ENCODE assay signal across 11 cellular contexts in the genomic region with DNA sequence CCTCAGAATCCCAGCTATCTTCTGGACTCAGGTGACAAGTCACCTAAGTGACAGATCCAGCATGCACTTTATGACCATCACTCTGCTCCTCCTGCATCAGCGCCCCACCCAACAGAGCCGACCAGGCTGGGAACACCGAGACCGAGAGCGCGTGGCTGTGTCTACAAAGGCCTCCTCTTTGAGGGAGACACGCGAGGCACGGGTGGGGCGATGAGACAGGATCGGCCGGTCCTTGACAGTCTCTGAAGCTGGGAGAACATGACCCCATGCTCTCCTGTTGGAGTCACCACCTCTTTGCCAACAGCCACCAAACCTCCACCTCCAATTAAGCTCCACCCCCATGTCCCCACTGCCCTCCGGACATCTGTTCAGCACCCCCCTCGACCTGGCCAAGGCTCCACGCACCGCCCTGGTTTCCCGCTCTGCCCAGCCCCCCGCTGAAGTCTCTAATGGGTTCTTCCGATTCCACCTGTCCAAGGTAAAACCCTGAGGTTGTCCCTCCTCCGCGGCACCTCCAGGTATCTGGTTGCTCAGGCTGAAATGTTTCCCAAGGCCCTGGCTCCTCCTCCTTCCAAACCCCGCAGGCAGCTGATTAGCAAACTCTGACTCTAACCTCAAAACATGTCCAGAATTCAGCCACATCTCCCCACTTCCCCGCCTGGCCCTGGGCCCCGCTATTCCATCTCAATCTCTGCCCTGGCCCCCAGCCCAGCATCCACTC. TPM values are rescaled to one million over a fixed set of nuclear protein-coding genes. Genes with fewer than 3 reads are reported as not detected.
A peak's percentile ranks its signal among the peaks of the same experiment; 100 is the strongest.
DNase-seq lines count a peak whose midpoint lies in the region; ATAC-seq and TF ChIP-seq lines count a peak whose summit lies in the region.
"Had no signal": no experiment of that assay in that cellular context is flagged by ENCODE, and none has a peak within 500 bp of the region (broad histone marks: within the 10 kb centered on the region; RNA-seq: fewer than 3 reads in every experiment).

No MANE protein-coding gene starts in this region.

- ATAC-seq in HG03095 (IDR thresholded peaks at IDR 0.05; ENCODE audit: unreplicated experiment): no peak

- H3K36me3 ChIP-seq in fibroblast of lung (ENCODE audit: control insufficient read depth, insufficient read depth, low read length) (peaks cover 21% of the 10 kb centered on the region), uterus (no peaks in the 10 kb centered on the region)

- H4K20me1 ChIP-seq in fibroblast of lung (ENCODE audit: control insufficient read depth, extremely low read depth, insufficient read depth, low read length): peaks cover 1% of the 10 kb centered on the region

- no peaks in the 10 kb centered on the region for H3K9me3 ChIP-seq in fibroblast of lung (ENCODE audit: control insufficient read depth, insufficient read depth, low read depth, low read length)
- H3K9me3 ChIP-seq in uterus: no peaks in the 10 kb centered on the region
- H3K9me3 ChIP-seq: adrenal gland had no signal

- H3K9ac ChIP-seq in fibroblast of lung (ENCODE audit: insufficient read depth, low read length): no peak overlapping the region

- H3K79me2 ChIP-seq in fibroblast of lung (ENCODE audit: control insufficient read depth, insufficient read depth, low read length): no peaks in the 10 kb centered on the region

- H3K4me3 ChIP-seq in fibroblast of lung (replicated peaks in 1 of 4; ENCODE audit: control extremely low read depth in 1 of 4, insufficient read depth in 1 of 4, low read depth in 3 of 4, low read length in 4 of 4): no peak overlapping the region
- no peak overlapping the region for H3K4me3 ChIP-seq in uterus
- H3K4me3 ChIP-seq: adrenal gland had no signal

- intact Hi-C loops in uterus (cut with DNase I; ENCODE audit: low total_unique reads): no loop called here

- no peak for TF ChIP-seq POLR2A in uterus (IDR thresholded peaks at IDR 0.05)

- TF ChIP-seq CTCF in fibroblast of lung (conservative IDR thresholded peaks at IDR 0.05 in 1 of 2, IDR thresholded peaks at IDR 0.05 in 1 of 2; ENCODE audit: low read depth in 1 of 2, low read length in 2 of 2) (no peak), uterus (IDR thresholded peaks at IDR 0.05) (no peak)

- H3K27ac ChIP-seq in fibroblast of lung (ENCODE audit: insufficient read depth, low read length) (no peak overlapping the region), uterus (no peak overlapping the region)
- H3K27ac ChIP-seq: adrenal gland had no signal

- no peak overlapping the region for H3K4me2 ChIP-seq in fibroblast of lung (ENCODE audit: extremely low read depth, insufficient read depth, low read length)

- peak; percentile 80 for DNase-seq in ELF-1 (ENCODE audit: low read depth, low spot score)
- peak; percentile 31 for DNase-seq in T1000 (lab: John Stamatoyannopoulos, UW)
- peak; percentile 70 to 90 for DNase-seq in fibroblast of lung (ENCODE audit: low read depth in 2 of 2)
- peak; percentile 50 for DNase-seq in non-pigmented ciliary epithelial cell (ENCODE audit: low read depth)
- DNase-seq in NCI-H526 (lab: John Stamatoyannopoulos, UW): no peak
- DNase-seq in uterus: no peak
- DNase-seq in cerebellar cortex (ENCODE audit: low spot score): no peak
- DNase-seq: activated B cell treated with CpG ODN at 0.5 μM for 24 hours, NCI-H510A treated with DMSO at 0.1 percent for 48 hours had no signal

- H3K27me3 ChIP-seq in fibroblast of lung (ENCODE audit: control insufficient read depth, insufficient read depth, low read length) (no peaks in the 10 kb centered on the region), uterus (no peaks in the 10 kb centered on the region)
- H3K27me3 ChIP-seq: adrenal gland had no signal

- H3K4me1 ChIP-seq in fibroblast of lung (ENCODE audit: control insufficient read depth, extremely low read depth, insufficient read depth, low read length): peaks cover 6% of the 10 kb centered on the region
- no peaks in the 10 kb centered on the region for H3K4me1 ChIP-seq in uterus
- H3K4me1 ChIP-seq: adrenal gland had no signal

- no peak overlapping the region for H2AFZ ChIP-seq in fibroblast of lung (ENCODE audit: low read length)

RNA-seq across cellular contexts. Expression of a gene that starts 31.5 kb away (rescaled TPM):
- total RNA-seq in fibroblast of lung: 342 and 430 TPM in 2 replicates
- polyA plus RNA-seq in fibroblast of lung: 493 and 775 TPM in 2 replicates
- polyA plus RNA-seq in fibroblast of lung (2012): 420 and 539 TPM in 2 replicates
- 56.7 and 74.0 TPM in 2 replicates for polyA minus RNA-seq in fibroblast of lung (ENCODE audit: low replicate concordance)
- 100 to 1,000 TPM; 208 to 800 (median 247) TPM for total RNA-seq in uterus

Comparison
In these comparisons a context has a peak if more than half of its experiments do, and no peak if none do; other contexts are left out.
1. DNase-seq: peak in ELF-1 (single experiment), T1000 (single experiment), fibroblast of lung (2 of 2) and non-pigmented ciliary epithelial cell (single experiment); none in NCI-H526 (0 of 2), uterus (0 of 2) and cerebellar cortex (single experiment).